In the genomic region with DNA sequence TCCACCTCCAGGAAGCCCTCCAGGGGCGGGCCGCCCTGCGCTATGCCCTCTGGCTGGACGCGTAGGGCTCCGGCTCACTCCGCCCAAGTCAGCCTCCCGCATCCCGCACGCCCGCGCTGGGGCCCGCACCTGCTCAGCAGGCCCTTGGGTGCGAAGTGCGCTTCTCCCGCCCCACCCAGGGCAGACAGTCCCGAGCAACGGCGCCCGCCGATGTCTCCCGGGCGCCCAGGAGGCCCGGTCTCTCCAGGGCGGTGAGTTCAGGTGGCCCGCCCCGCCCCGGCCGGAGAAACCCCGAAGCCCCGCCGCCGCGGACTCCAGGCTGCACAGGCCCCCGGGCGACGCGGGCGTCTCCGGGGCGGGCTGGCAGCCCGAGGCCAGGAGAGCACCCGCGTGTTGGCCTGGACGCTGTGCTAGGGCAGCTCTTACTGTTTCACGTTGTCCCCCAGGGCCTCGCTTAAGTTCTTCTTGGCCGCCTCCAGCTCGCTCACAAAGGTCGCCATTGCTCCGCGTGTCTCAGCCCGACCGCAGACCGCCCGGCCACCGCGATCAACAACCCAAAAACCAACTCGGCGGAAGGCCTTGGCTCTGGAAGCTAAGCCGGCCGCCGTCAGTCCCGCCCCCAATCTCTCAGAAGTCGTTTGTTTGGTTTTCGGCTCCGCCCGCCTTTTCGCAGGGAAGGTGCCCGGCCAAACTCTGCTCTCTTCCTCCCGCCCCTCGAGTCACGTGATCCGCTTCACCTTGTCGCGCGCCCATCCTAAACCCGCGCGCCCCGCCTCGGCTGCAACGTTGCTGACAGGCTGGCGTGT, we compare ENCODE assay signal across 1 cellular context.
A peak's percentile ranks its signal among the peaks of the same experiment; 100 is the strongest.
TF ChIP-seq lines count a peak whose summit lies in the region.

A gene with protein sequence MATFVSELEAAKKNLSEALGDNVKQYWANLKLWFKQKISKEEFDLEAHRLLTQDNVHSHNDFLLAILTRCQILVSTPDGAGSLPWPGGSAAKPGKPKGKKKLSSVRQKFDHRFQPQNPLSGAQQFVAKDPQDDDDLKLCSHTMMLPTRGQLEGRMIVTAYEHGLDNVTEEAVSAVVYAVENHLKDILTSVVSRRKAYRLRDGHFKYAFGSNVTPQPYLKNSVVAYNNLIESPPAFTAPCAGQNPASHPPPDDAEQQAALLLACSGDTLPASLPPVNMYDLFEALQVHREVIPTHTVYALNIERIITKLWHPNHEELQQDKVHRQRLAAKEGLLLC (minus strand): TSS at position 531 of the 806 bp plus-strand sequence. CDS start 31 bp downstream, at position 500.

TF ChIP-seq in liver, 16 proteins besides CTCF, POLR2A, EP300 and RAD21 (continued from another document):
- TF ChIP-seq EGR1 (IDR thresholded peaks at IDR 0.05; ENCODE audit: low read depth in 2 of 2) (peak in 1 of 2 donors; percentile 50), HNF4A (conservative IDR thresholded peaks at IDR 0.05) (peak; percentile 55 to 66), JUND (IDR thresholded peaks at IDR 0.05) (peak; percentile 43 to 63), YY1 (IDR thresholded peaks at IDR 0.05) (peak; percentile 96), FOXA2 (IDR thresholded peaks at IDR 0.05) (peak; percentile 36), FOXA1 (IDR thresholded peaks at IDR 0.05) (peak; percentile 53), TAF1 (conservative IDR thresholded peaks at IDR 0.05) (peak; percentile 95), RXRA (IDR thresholded peaks at IDR 0.05) (peak; percentile 80)
- TF ChIP-seq, protein P1, sequence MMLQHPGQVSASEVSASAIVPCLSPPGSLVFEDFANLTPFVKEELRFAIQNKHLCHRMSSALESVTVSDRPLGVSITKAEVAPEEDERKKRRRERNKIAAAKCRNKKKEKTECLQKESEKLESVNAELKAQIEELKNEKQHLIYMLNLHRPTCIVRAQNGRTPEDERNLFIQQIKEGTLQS (IDR thresholded peaks at IDR 0.05): peak; percentile 27
- TF ChIP-seq, protein P2, sequence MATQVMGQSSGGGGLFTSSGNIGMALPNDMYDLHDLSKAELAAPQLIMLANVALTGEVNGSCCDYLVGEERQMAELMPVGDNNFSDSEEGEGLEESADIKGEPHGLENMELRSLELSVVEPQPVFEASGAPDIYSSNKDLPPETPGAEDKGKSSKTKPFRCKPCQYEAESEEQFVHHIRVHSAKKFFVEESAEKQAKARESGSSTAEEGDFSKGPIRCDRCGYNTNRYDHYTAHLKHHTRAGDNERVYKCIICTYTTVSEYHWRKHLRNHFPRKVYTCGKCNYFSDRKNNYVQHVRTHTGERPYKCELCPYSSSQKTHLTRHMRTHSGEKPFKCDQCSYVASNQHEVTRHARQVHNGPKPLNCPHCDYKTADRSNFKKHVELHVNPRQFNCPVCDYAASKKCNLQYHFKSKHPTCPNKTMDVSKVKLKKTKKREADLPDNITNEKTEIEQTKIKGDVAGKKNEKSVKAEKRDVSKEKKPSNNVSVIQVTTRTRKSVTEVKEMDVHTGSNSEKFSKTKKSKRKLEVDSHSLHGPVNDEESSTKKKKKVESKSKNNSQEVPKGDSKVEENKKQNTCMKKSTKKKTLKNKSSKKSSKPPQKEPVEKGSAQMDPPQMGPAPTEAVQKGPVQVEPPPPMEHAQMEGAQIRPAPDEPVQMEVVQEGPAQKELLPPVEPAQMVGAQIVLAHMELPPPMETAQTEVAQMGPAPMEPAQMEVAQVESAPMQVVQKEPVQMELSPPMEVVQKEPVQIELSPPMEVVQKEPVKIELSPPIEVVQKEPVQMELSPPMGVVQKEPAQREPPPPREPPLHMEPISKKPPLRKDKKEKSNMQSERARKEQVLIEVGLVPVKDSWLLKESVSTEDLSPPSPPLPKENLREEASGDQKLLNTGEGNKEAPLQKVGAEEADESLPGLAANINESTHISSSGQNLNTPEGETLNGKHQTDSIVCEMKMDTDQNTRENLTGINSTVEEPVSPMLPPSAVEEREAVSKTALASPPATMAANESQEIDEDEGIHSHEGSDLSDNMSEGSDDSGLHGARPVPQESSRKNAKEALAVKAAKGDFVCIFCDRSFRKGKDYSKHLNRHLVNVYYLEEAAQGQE (IDR thresholded peaks at IDR 0.05): peak; percentile 87
